23 cellular contexts compared by ENCODE assay signal in genomic region chr19:38306236-38306635, GRCh38. TPM values are rescaled to one million over a fixed set of nuclear protein-coding genes. Genes with fewer than 3 reads are reported as not detected.
DNase-seq lines count a peak whose midpoint lies in the region; ATAC-seq, FAIRE-seq and TF ChIP-seq lines count a peak whose summit lies in the region.
"Had no signal": no experiment of that assay in that cellular context is flagged by ENCODE, and none has a peak within 500 bp of the region (broad histone marks: within the 10 kb centered on the region; RNA-seq: fewer than 3 reads in every experiment).

No MANE protein-coding gene starts in this region.

- H3K4me3 Mint-ChIP-seq in WTC11 (no peak overlapping the region), glutamatergic neuron (ENCODE audit: unreplicated experiment) (no peak overlapping the region)
- H3K4me3 Mint-ChIP-seq: CD4-positive, alpha-beta memory T cell; H9; HFFc6 had no signal

- no peaks in the 10 kb centered on the region for H3K9me3 ChIP-seq in A549
- no peaks in the 10 kb centered on the region for H3K9me3 ChIP-seq in Panc1 (ENCODE audit: control insufficient read depth, insufficient read depth, low read depth, low read length)
- H3K9me3 ChIP-seq in PC-9 (ENCODE audit: insufficient read depth, low read depth), result no peaks in the 10 kb centered on the region

- H3K4me1 Mint-ChIP-seq in WTC11, result peaks cover 11% of the 10 kb centered on the region
- peaks cover 4% of the 10 kb centered on the region for H3K4me1 Mint-ChIP-seq in glutamatergic neuron (ENCODE audit: low read depth, unreplicated experiment)
- H3K4me1 Mint-ChIP-seq: GM23338 had no signal

- no peak for TF ChIP-seq EP300 in A549 (IDR thresholded peaks at IDR 0.05)

- in situ Hi-C loops in Panc1 (cut with HindIII; ENCODE audit: low pct_unique_long_range_greater_than_20kb, low sequenced_read_pairs), result no loop called here

- POLR2A ChIA-PET in A549 (lab: Yijun Ruan, JAX), result interaction anchor here (0.5 to 4.8 kb wide), 4 partner anchors 16 to 81 kb away, joined by 3 to 127 read pairs (median 9); partner anchors contain the start of genes GGN and SPINT2
- POLR2A ChIA-PET in Panc1 (lab: Charles Lee), result interaction anchor here (0.6 to 0.7 kb wide), 3 partner anchors 9 to 62 kb away, joined by 7 to 10 read pairs (median 9); no protein-coding TSS in a partner anchor
- POLR2A ChIA-PET in WTC11 (lab: Charles Lee), result no interaction called here
- POLR2A ChIA-PET in PC-9 (lab: Charles Lee; ENCODE audit: unreplicated experiment), result interaction anchor here (0.9 kb wide), 1 partner anchor 61 kb away, joined by 10 read pairs; no protein-coding TSS in a partner anchor

- H3K9me3 Mint-ChIP-seq in WTC11 (no peaks in the 10 kb centered on the region), glutamatergic neuron (ENCODE audit: unreplicated experiment) (peaks cover 4% of the 10 kb centered on the region)
- H3K9me3 Mint-ChIP-seq: GM23338, H9, HFFc6 had no signal

- DNase-seq in A549 (ENCODE audit: low read depth in 1 of 2, low spot score in 1 of 2) (no peak), Panc1 (ENCODE audit: low read depth, low spot score) (no peak), WTC11 (ENCODE audit: low spot score) (no peak), glutamatergic neuron (no peak), PC-9 (no peak), urothelium cell line (ENCODE audit: low spot score) (no peak)
- DNase-seq: 8988T; C1 segment of cervical spinal cord; Calu3; CD4-positive, alpha-beta memory T cell; COR-L47; DMS53; DMS79 treated with DMSO at 0.1 percent for 48 hours; GF-D8; H9; HFFc6 had no signal

- H3K27me3 Mint-ChIP-seq in WTC11 (ENCODE audit: low read depth) (peaks cover 4% of the 10 kb centered on the region), glutamatergic neuron (ENCODE audit: unreplicated experiment) (peaks cover 6% of the 10 kb centered on the region)
- H3K27me3 Mint-ChIP-seq: CD4-positive, alpha-beta memory T cell had no signal

- H4K20me1 ChIP-seq in PC-9 (ENCODE audit: insufficient read depth), result peaks cover 3% of the 10 kb centered on the region; the same call in 1 of the 2 replicates

- H3K4me3 ChIP-seq in A549, result no peak overlapping the region
- H3K4me3 ChIP-seq in Panc1 (ENCODE audit: low read depth in 2 of 2, low read length in 2 of 2), result no peak overlapping the region
- H3K4me3 ChIP-seq in PC-9, result no peak overlapping the region

- H3K27me3 ChIP-seq in Panc1 (ENCODE audit: control insufficient read depth, insufficient read depth, low read length) (no peaks in the 10 kb centered on the region), PC-9 (ENCODE audit: insufficient read depth, low read depth) (no peaks in the 10 kb centered on the region)

- peaks cover 30% of the 10 kb centered on the region for H3F3A ChIP-seq in PC-9 (ENCODE audit: insufficient read depth, low read depth)

- peak; percentile 87 for FAIRE-seq in A549 (lab: Jason Lieb, UNC)
- FAIRE-seq in urothelium cell line (lab: Jason Lieb, UNC), result no peak
- FAIRE-seq: GM12891, GM18507 had no signal

- no peak for TF ChIP-seq CTCF in A549 (IDR thresholded peaks at IDR 0.05)
- no peak for TF ChIP-seq CTCF in Panc1 (IDR thresholded peaks at IDR 0.05)
- TF ChIP-seq CTCF in WTC11 (IDR thresholded peaks at IDR 0.05), result no peak
- no peak for TF ChIP-seq CTCF in glutamatergic neuron (IDR thresholded peaks at IDR 0.05; ENCODE audit: partially characterized antibody, unreplicated experiment)
- no peak for TF ChIP-seq CTCF in PC-9 (conservative IDR thresholded peaks at IDR 0.05)

- H3K4me2 ChIP-seq in A549 (no peak overlapping the region), PC-9 (no peak overlapping the region)

- H3K36me3 Mint-ChIP-seq in WTC11, result no peaks in the 10 kb centered on the region
- H3K36me3 Mint-ChIP-seq in glutamatergic neuron (ENCODE audit: unreplicated experiment), result no peaks in the 10 kb centered on the region

- H3K27ac Mint-ChIP-seq in WTC11 (no peak overlapping the region), glutamatergic neuron (ENCODE audit: unreplicated experiment) (no peak overlapping the region)
- H3K27ac Mint-ChIP-seq: GM23338, H9, HFFc6 had no signal

- H3K9me2 ChIP-seq in PC-9 (ENCODE audit: insufficient read depth), result no peaks in the 10 kb centered on the region

- no peak overlapping the region for H2AFZ ChIP-seq in PC-9
- H2AFZ ChIP-seq: GM23338 had no signal

- 95% methylated on average over 3 of the region's 3 CpGs for WGBS in A549 (ENCODE audit: missing lambda C conversion rate)

- peaks cover 38% of the 10 kb centered on the region for H3K4me1 ChIP-seq in A549
- H3K4me1 ChIP-seq in Panc1 (ENCODE audit: control insufficient read depth, insufficient read depth, low read length), result peaks cover 37% of the 10 kb centered on the region
- H3K4me1 ChIP-seq in PC-9 (replicated peaks; ENCODE audit: insufficient read depth), result peaks cover 24% of the 10 kb centered on the region

- H3K79me2 ChIP-seq in PC-9 (ENCODE audit: low read depth), result peaks cover 41% of the 10 kb centered on the region

- CTCF ChIA-PET in A549 (lab: Yijun Ruan, JAX), result interaction anchor here (0.6 to 10.1 kb wide), 6 partner anchors 14 to 414 kb away, joined by 3 to 76 read pairs (median 4); partner anchors contain the start of genes CATSPERG and KCNK6
- CTCF ChIA-PET in Panc1 (lab: Charles Lee), result interaction anchor here (0.6 kb wide), 1 partner anchor 546 kb away, joined by 3 read pairs; no protein-coding TSS in a partner anchor
- CTCF ChIA-PET in WTC11 (lab: Charles Lee), result no interaction called here
- CTCF ChIA-PET in PC-9 (lab: Charles Lee), result no interaction called here

- no TSS peak for BruUV-seq in Panc1 (replicated peaks; lab: Mats Ljungman, UMichigan)
- BruUV-seq in PC-9 (replicated peaks; lab: Mats Ljungman, UMichigan), result no TSS peak

- ATAC-seq in A549 (no peak), Panc1 (no peak), WTC11 (no peak)
- ATAC-seq: GM23338, HCT116 had no signal

- no peak for TF ChIP-seq POLR2A in A549 (IDR thresholded peaks at IDR 0.05; ENCODE audit: low read length)

- intact Hi-C loops in Panc1 (cut with micrococcal nuclease; ENCODE audit: unreplicated experiment), result no loop called here
- intact Hi-C loops in PC-9 (cut with micrococcal nuclease; ENCODE audit: unreplicated experiment), result no loop called here

- H3K27ac ChIP-seq in A549 (no peak overlapping the region), Panc1 (ENCODE audit: low read length) (peak overlapping the region; percentile 91), PC-9 (no peak overlapping the region)

- H3K36me3 ChIP-seq in Panc1 (ENCODE audit: control insufficient read depth, insufficient read depth, low read length), result no peaks in the 10 kb centered on the region; the same call in 1 of the 2 replicates
- peaks cover 3% of the 10 kb centered on the region; the same call in 1 of the 2 replicates for H3K36me3 ChIP-seq in PC-9 (ENCODE audit: low read depth)

- TF ChIP-seq RAD21 in A549 (conservative IDR thresholded peaks at IDR 0.05 in 1 of 2, IDR thresholded peaks at IDR 0.05 in 1 of 2), result no peak

RNA-seq across cellular contexts. Expression of gene C19orf33, which starts 2.2 kb away (rescaled TPM):
- polyA plus RNA-seq in A549 (2011; rRNA removed) (197 and 302 TPM in 2 replicates), A549 (2017; fragmentation: RNase III; extraction: RNeasy Plus Mini Kit Qiagen cat#74134 plus additional on column Dnase treatment) (487 to 531 TPM (median 489 TPM) in 3 replicates)
- 1,004 and 1,085 TPM in 2 replicates for polyA plus RNA-seq in A549 (2012; cell fraction: cytosol; rRNA removed)
- polyA plus RNA-seq in A549 (2012; cell fraction: nucleus; rRNA removed), result 520 and 541 TPM in 2 replicates
- polyA minus RNA-seq in A549 (2011; rRNA and poly(A)+ RNA removed), result 17.0 and 21.4 TPM in 2 replicates
- total RNA-seq in Panc1 (2021; ENCODE audit: unreplicated experiment) (201 TPM), WTC11 (2021) (16.1 to 22.3 TPM (median 21.3 TPM) in 3 replicates), glutamatergic neuron (ENCODE audit: unreplicated experiment) (1.1 TPM), PC-9 (2021) (100 and 150 TPM in 2 replicates)
- polyA plus RNA-seq in Panc1 (2012; ENCODE audit: insufficient read length), result 306 TPM
- total RNA-seq: A673; CD4-positive, alpha-beta memory T cell; G401; H4; H9; HFFc6 had no signal
- polyA plus RNA-seq: CD4-positive, alpha-beta memory T cell had no signal

RNA-seq across cellular contexts. Expression of gene YIF1B, which starts 9.5 kb away (rescaled TPM):
- 75.5 and 88.1 TPM in 2 replicates for polyA plus RNA-seq in A549 (2011; rRNA removed)
- polyA plus RNA-seq in A549 (2012; cell fraction: cytosol; rRNA removed), result 225 and 320 TPM in 2 replicates
- 303 and 382 TPM in 2 replicates for polyA plus RNA-seq in A549 (2012; cell fraction: nucleus; rRNA removed)
- 87.5 to 104 TPM (median 100 TPM) in 3 replicates for polyA plus RNA-seq in A549 (2017; fragmentation: RNase III; extraction: RNeasy Plus Mini Kit Qiagen cat#74134 plus additional on column Dnase treatment)
- 75.2 and 83.9 TPM in 2 replicates for polyA minus RNA-seq in A549 (2011; rRNA and poly(A)+ RNA removed)
- 143 TPM for total RNA-seq in Panc1 (2021; ENCODE audit: unreplicated experiment)
- 197 TPM for polyA plus RNA-seq in Panc1 (2012; ENCODE audit: insufficient read length)
- total RNA-seq in WTC11 (2021), result 83.3 to 92.5 TPM (median 90.1 TPM) in 3 replicates
- 101 TPM for total RNA-seq in glutamatergic neuron (ENCODE audit: unreplicated experiment)
- 33.6 and 39.8 TPM in 2 replicates for total RNA-seq in PC-9 (2021)

RNA-seq across cellular contexts. Expression of gene KCNK6, which starts 13.4 kb away (rescaled TPM):
- polyA plus RNA-seq in A549 (2011; rRNA removed) (2.8 and 3.8 TPM in 2 replicates), A549 (2017; fragmentation: RNase III; extraction: RNeasy Plus Mini Kit Qiagen cat#74134 plus additional on column Dnase treatment) (2.4 to 2.8 TPM (median 2.4 TPM) in 3 replicates)
- 1.4 and 2.6 TPM in 2 replicates for polyA plus RNA-seq in A549 (2012; cell fraction: cytosol; rRNA removed)
- 2.2 and 3.9 TPM in 2 replicates for polyA plus RNA-seq in A549 (2012; cell fraction: nucleus; rRNA removed)
- 1.4 and 2.1 TPM in 2 replicates for polyA minus RNA-seq in A549 (2011; rRNA and poly(A)+ RNA removed)
- total RNA-seq in Panc1 (2021; ENCODE audit: unreplicated experiment) (17.2 TPM), WTC11 (2021) (12.9 to 18.3 TPM (median 13.2 TPM) in 3 replicates), glutamatergic neuron (ENCODE audit: unreplicated experiment) (2.7 TPM), PC-9 (2021) (6.1 and 9.3 TPM in 2 replicates)
- 14.4 TPM for polyA plus RNA-seq in Panc1 (2012; ENCODE audit: insufficient read length)
- total RNA-seq: A673, H4 had no signal

RNA-seq across cellular contexts. Expression of gene CATSPERG, which starts 29.4 kb away (rescaled TPM):
- 1.4 and 1.7 TPM in 2 replicates for polyA plus RNA-seq in A549 (2011; rRNA removed)
- 0.89 and 0.96 TPM in 2 replicates for polyA plus RNA-seq in A549 (2012; cell fraction: cytosol; rRNA removed)
- polyA plus RNA-seq in A549 (2012; cell fraction: nucleus; rRNA removed), result 3.0 and 4.6 TPM in 2 replicates
- 0.62 to 1.4 TPM (median 0.80 TPM) in 3 replicates for polyA plus RNA-seq in A549 (2017; fragmentation: RNase III; extraction: RNeasy Plus Mini Kit Qiagen cat#74134 plus additional on column Dnase treatment)
- polyA minus RNA-seq in A549 (2011; rRNA and poly(A)+ RNA removed), result 3.0 and 3.4 TPM in 2 replicates
- total RNA-seq in Panc1 (2021; ENCODE audit: unreplicated experiment), result 8.9 TPM
- 0.67 TPM for polyA plus RNA-seq in Panc1 (2012; ENCODE audit: insufficient read length)
- 4.6 to 8.7 TPM (median 6.3 TPM) in 3 replicates for total RNA-seq in WTC11 (2021)
- 39.0 TPM for total RNA-seq in glutamatergic neuron (ENCODE audit: unreplicated experiment)
- 11.7 and 12.4 TPM in 2 replicates for total RNA-seq in PC-9 (2021)

RNA-seq across cellular contexts. Expression of gene SPINT2, which starts 41.9 kb away (rescaled TPM):
- polyA plus RNA-seq in A549 (2011; rRNA removed) (343 and 425 TPM in 2 replicates), A549 (2017; fragmentation: RNase III; extraction: RNeasy Plus Mini Kit Qiagen cat#74134 plus additional on column Dnase treatment) (244 to 296 TPM (median 291 TPM) in 3 replicates)
- polyA plus RNA-seq in A549 (2012; cell fraction: cytosol; rRNA removed), result 347 and 383 TPM in 2 replicates
- polyA plus RNA-seq in A549 (2012; cell fraction: nucleus; rRNA removed), result 348 and 443 TPM in 2 replicates
- polyA minus RNA-seq in A549 (2011; rRNA and poly(A)+ RNA removed), result 154 and 156 TPM in 2 replicates
- total RNA-seq in Panc1 (2021; ENCODE audit: unreplicated experiment) (1,006 TPM), WTC11 (2021) (335 to 400 TPM (median 358 TPM) in 3 replicates), glutamatergic neuron (ENCODE audit: unreplicated experiment) (78.9 TPM), PC-9 (2021) (1,019 and 1,161 TPM in 2 replicates)
- 1,788 TPM for polyA plus RNA-seq in Panc1 (2012; ENCODE audit: insufficient read length)
- total RNA-seq: A673 had no signal

Comparison
In these comparisons a context has a peak if more than half of its experiments do, and no peak if none do; other contexts are left out.
1. CTCF ChIA-PET loops: an anchor here in A549 (0.6 to 10.1 kb wide) and Panc1 (0.6 kb wide); none called in WTC11 and PC-9.